8 cellular contexts compared by ENCODE assay signal in the genomic region with DNA sequence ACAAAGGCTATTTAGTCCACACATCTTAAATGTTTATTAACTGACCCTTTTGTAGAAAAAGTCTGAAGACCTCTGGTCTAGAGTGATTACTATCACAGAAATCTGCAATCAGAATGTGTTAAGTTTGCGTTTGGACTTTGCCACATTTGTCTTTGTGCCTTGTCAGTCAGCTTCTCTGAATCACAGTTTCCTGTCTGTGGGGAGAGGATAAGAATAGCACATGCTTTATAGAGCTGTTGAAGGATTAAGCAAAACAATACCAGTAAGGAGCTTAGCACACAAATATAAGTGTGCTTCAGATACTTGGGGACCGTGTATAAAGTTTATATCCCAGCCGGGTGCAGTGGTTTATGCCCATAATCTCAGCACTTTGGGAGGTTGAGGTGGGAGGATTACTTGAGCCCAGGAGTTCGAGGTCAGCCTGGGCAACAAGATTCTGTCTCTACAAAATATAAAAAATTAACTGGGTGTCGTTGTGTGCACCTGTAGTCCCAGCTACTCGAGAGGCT.
A peak's percentile ranks its signal among the peaks of the same experiment; 100 is the strongest.
DNase-seq lines count a peak whose midpoint lies in the region; ATAC-seq and TF ChIP-seq lines count a peak whose summit lies in the region.

No MANE protein-coding gene starts in this region.

- H3K4me1 ChIP-seq in GM23248 (ENCODE audit: insufficient read depth) = peaks cover 8% of the 10 kb centered on the region; the same call in 1 of the 2 replicates

- peak overlapping the region; percentile 94 for H3K27ac Mint-ChIP-seq in activated CD4-positive, alpha-beta T cell treated with anti-CD3 and anti-CD28 coated beads, Interleukin-2, amount 10 ng/mL, durations not matched to agents 24 days and 14 days
- H3K27ac Mint-ChIP-seq in activated naive CD8-positive, alpha-beta T cell = peak overlapping the region; percentile 80
- H3K27ac Mint-ChIP-seq in progenitor cell of endocrine pancreas = no peak overlapping the region

- DNase-seq in activated CD4-positive, alpha-beta T cell treated with anti-CD3 and anti-CD28 coated beads, Interleukin-2, amount 10 ng/mL, durations not matched to agents 24 days and 14 days = peak; percentile 82
- DNase-seq in activated CD4-positive, alpha-beta T cell treated with anti-CD3 and anti-CD28 coated beads, Interleukin-2, amount 50 U/mL, for 4 hours = no peak
- DNase-seq in GM23248 (peak; percentile 72), LHCN-M2 (ENCODE audit: low read depth) (peak; percentile 63), left colon (no peak), occipital lobe (lab: John Stamatoyannopoulos, UW) (no peak), progenitor cell of endocrine pancreas (ENCODE audit: low spot score, unreplicated experiment) (no peak)

- peak overlapping the region; percentile 66 for H3K4me3 Mint-ChIP-seq in activated CD4-positive, alpha-beta T cell treated with anti-CD3 and anti-CD28 coated beads, Interleukin-2, amount 10 ng/mL, durations not matched to agents 24 days and 14 days
- H3K4me3 Mint-ChIP-seq in activated naive CD8-positive, alpha-beta T cell = peak overlapping the region; percentile 75
- H3K4me3 Mint-ChIP-seq in progenitor cell of endocrine pancreas (ENCODE audit: low read depth) = no peak overlapping the region

- H3K9me3 ChIP-seq in GM23248 (ENCODE audit: low read depth) = no peaks in the 10 kb centered on the region

- no peak overlapping the region for H3K4me3 ChIP-seq in GM23248

- no peaks in the 10 kb centered on the region for H3K27me3 ChIP-seq in GM23248 (replicated peaks; ENCODE audit: insufficient read depth)

- no peaks in the 10 kb centered on the region for H4K20me1 ChIP-seq in GM23248 (ENCODE audit: insufficient read depth)

- TF ChIP-seq CTCF in progenitor cell of endocrine pancreas (IDR thresholded peaks at IDR 0.05; ENCODE audit: unreplicated experiment) = no peak

- peak overlapping the region; percentile 48 for H3K4me2 ChIP-seq in GM23248 (ENCODE audit: unreplicated experiment)

- H3F3A ChIP-seq in GM23248 (ENCODE audit: insufficient read depth) = 0 out of 2 replicates have a peak, but pooled peaks cover 9% of the 10 kb centered on the region

- H3K4me1 Mint-ChIP-seq in activated CD4-positive, alpha-beta T cell treated with anti-CD3 and anti-CD28 coated beads, Interleukin-2, amount 10 ng/mL, durations not matched to agents 24 days and 14 days = peaks cover 36% of the 10 kb centered on the region
- peaks cover 44% of the 10 kb centered on the region for H3K4me1 Mint-ChIP-seq in activated naive CD8-positive, alpha-beta T cell (ENCODE audit: low read depth)
- no peaks in the 10 kb centered on the region for H3K4me1 Mint-ChIP-seq in progenitor cell of endocrine pancreas (ENCODE audit: low read depth)

- 38% methylated on average over 6 of the region's 6 CpGs for WGBS in GM23248 (ENCODE audit: low coverage in 1 of 2, low lambda C conversion rate in 2 of 2, missing lambda C conversion rate in 2 of 2), 2 experiments

- ATAC-seq in left colon = peak; percentile 96

- no peaks in the 10 kb centered on the region for H3K36me3 ChIP-seq in GM23248 (ENCODE audit: low read depth)

- no peaks in the 10 kb centered on the region for H3K9me2 ChIP-seq in GM23248 (ENCODE audit: insufficient read depth)

- H3K27me3 Mint-ChIP-seq in activated CD4-positive, alpha-beta T cell treated with anti-CD3 and anti-CD28 coated beads, Interleukin-2, amount 10 ng/mL, durations not matched to agents 24 days and 14 days = no peaks in the 10 kb centered on the region
- H3K27me3 Mint-ChIP-seq in activated naive CD8-positive, alpha-beta T cell = no peaks in the 10 kb centered on the region
- H3K27me3 Mint-ChIP-seq in progenitor cell of endocrine pancreas = no peaks in the 10 kb centered on the region

- H3K79me2 ChIP-seq in GM23248 (ENCODE audit: insufficient read depth) = no peaks in the 10 kb centered on the region

- no peak overlapping the region for H3K9ac ChIP-seq in GM23248

- intact Hi-C loops in activated CD4-positive, alpha-beta T cell treated with anti-CD3 and anti-CD28 coated beads, Interleukin-2, amount 10 ng/mL, durations not matched to agents 24 days and 14 days (cut with micrococcal nuclease) = loop anchor here (1.0 to 5.0 kb wide), 5 partner anchors 10 to 331 kb away; no protein-coding TSS in a partner anchor
- intact Hi-C loops in left colon (cut with DNase I, micrococcal nuclease) = no loop called here

- in situ Hi-C loops in GM23248 (cut with MboI) = no loop called here

- peak overlapping the region; percentile 47 for H3K27ac ChIP-seq in GM23248

- H2AFZ ChIP-seq in GM23248 = peak overlapping the region; percentile 56; the same call in 1 of the 2 replicates

- peaks cover 12% of the 10 kb centered on the region for H3K9me3 Mint-ChIP-seq in activated CD4-positive, alpha-beta T cell treated with anti-CD3 and anti-CD28 coated beads, Interleukin-2, amount 10 ng/mL, durations not matched to agents 24 days and 14 days
- H3K9me3 Mint-ChIP-seq in activated naive CD8-positive, alpha-beta T cell (ENCODE audit: low read depth) = peaks cover 3% of the 10 kb centered on the region
- no peaks in the 10 kb centered on the region for H3K9me3 Mint-ChIP-seq in progenitor cell of endocrine pancreas (ENCODE audit: low read depth)

- H3K36me3 Mint-ChIP-seq in activated CD4-positive, alpha-beta T cell treated with anti-CD3 and anti-CD28 coated beads, Interleukin-2, amount 10 ng/mL, durations not matched to agents 24 days and 14 days (ENCODE audit: low read depth) = peaks cover 7% of the 10 kb centered on the region
- H3K36me3 Mint-ChIP-seq in activated naive CD8-positive, alpha-beta T cell = peaks cover under 1% of the 10 kb centered on the region
- peaks cover 2% of the 10 kb centered on the region for H3K36me3 Mint-ChIP-seq in progenitor cell of endocrine pancreas (ENCODE audit: insufficient read depth)

Comparison
In these comparisons a context has a peak if more than half of its experiments do, and no peak if none do; other contexts are left out.
1. DNase-seq: peak in activated CD4-positive, alpha-beta T cell treated with anti-CD3 and anti-CD28 coated beads, Interleukin-2, amount 10 ng/mL, durations not matched to agents 24 days and 14 days (single experiment), GM23248 (single experiment) and LHCN-M2 (single experiment); none in activated CD4-positive, alpha-beta T cell treated with anti-CD3 and anti-CD28 coated beads, Interleukin-2, amount 50 U/mL, for 4 hours (0 of 2), left colon (0 of 2), occipital lobe (single experiment) and progenitor cell of endocrine pancreas (single experiment).